Comparison of ENCODE assay signal across 11 cellular contexts in genomic region chr2:196293751-196294486, GRCh38.
DNase-seq lines count a peak whose midpoint lies in the region; ATAC-seq and TF ChIP-seq lines count a peak whose summit lies in the region.
"Had no signal": no experiment of that assay in that cellular context is flagged by ENCODE, and none has a peak within 500 bp of the region (broad histone marks: within the 10 kb centered on the region; RNA-seq: fewer than 3 reads in every experiment).

No MANE protein-coding gene starts in this region.

- no peaks in the 10 kb centered on the region; the same call in 1 of the 2 replicates for H3K27me3 Mint-ChIP-seq in HFFc6 (ENCODE audit: insufficient read depth)
- H3K27me3 Mint-ChIP-seq: central memory CD8-positive, alpha-beta T cell had no signal

- TF ChIP-seq RAD21 in SK-N-SH (IDR thresholded peaks at IDR 0.05; ENCODE audit: low read length), result no peak

- H3K36me3 Mint-ChIP-seq in HFFc6 (ENCODE audit: low read depth), result peaks cover 14% of the 10 kb centered on the region; the same call in 1 of the 2 replicates

- no peak overlapping the region for H3K4me3 ChIP-seq in SK-N-SH (ENCODE audit: low read depth in 2 of 2, low read length in 1 of 2)
- no peak overlapping the region for H3K4me3 ChIP-seq in fibroblast of pulmonary artery (replicated peaks; ENCODE audit: low read depth, low read length)
- no peak overlapping the region for H3K4me3 ChIP-seq in smooth muscle cell

- H3K4me1 Mint-ChIP-seq in HFFc6 (ENCODE audit: low read depth), result peaks cover 34% of the 10 kb centered on the region

- ATAC-seq in stimulated activated naive CD8-positive, alpha-beta T cell treated with anti-CD3 and anti-CD28 coated beads, Interleukin-15, Interleukin-2, amounts not matched to agents 100 U/mL and 50 U/mL, for 24 hours, result no peak
- ATAC-seq: Right ventricle myocardium inferior had no signal

- H3K4me1 ChIP-seq in SK-N-SH (ENCODE audit: control insufficient read depth in 1 of 2, insufficient read depth in 2 of 2, low read depth in 1 of 2, low read length in 1 of 2), result peaks cover 8 to 14% of the 10 kb centered on the region in 2 experiments
- H3K4me1 ChIP-seq in smooth muscle cell (ENCODE audit: low read depth), result peaks cover 16% of the 10 kb centered on the region

- H2AFZ ChIP-seq in SK-N-SH (ENCODE audit: low read depth), result no peak overlapping the region
- H2AFZ ChIP-seq in smooth muscle cell (ENCODE audit: low read depth), result no peak overlapping the region

- H3K27ac ChIP-seq in SK-N-SH (ENCODE audit: low read depth in 2 of 2, low read length in 1 of 2), result peak overlapping the region; percentile 50 to 94; a peak in 3 of 4 replicates
- peak overlapping the region; percentile 80 for H3K27ac ChIP-seq in smooth muscle cell (ENCODE audit: low read depth)

- DNase-seq in HFFc6 (peak; percentile 89), SK-N-SH (no peak), fibroblast of pulmonary artery (ENCODE audit: low read depth) (peak; percentile 88), smooth muscle cell (lab: John Stamatoyannopoulos, UW; ENCODE audit: unreplicated experiment) (no peak), NCI-H526 (lab: John Stamatoyannopoulos, UW) (no peak), GM10266 (ENCODE audit: extremely low spot score) (no peak)
- DNase-seq in stimulated activated naive CD8-positive, alpha-beta T cell treated with anti-CD3 and anti-CD28 coated beads, Interleukin-15, Interleukin-2, amounts not matched to agents 100 U/mL and 50 U/mL, for 24 hours, result no peak
- DNase-seq: NCI-H1417 treated with DMSO at 0.1 percent for 48 hours, occipital lobe had no signal

- H3F3A ChIP-seq in SK-N-SH (replicated peaks; ENCODE audit: insufficient read depth) (peaks cover 17% of the 10 kb centered on the region), smooth muscle cell (ENCODE audit: low read depth) (no peaks in the 10 kb centered on the region)

- H3K9me3 ChIP-seq in SK-N-SH, result no peaks in the 10 kb centered on the region
- H3K9me3 ChIP-seq in smooth muscle cell (replicated peaks; ENCODE audit: low read depth), result no peaks in the 10 kb centered on the region

- H3K79me2 ChIP-seq in SK-N-SH (ENCODE audit: insufficient read depth) (no peaks in the 10 kb centered on the region), smooth muscle cell (ENCODE audit: low read depth) (no peaks in the 10 kb centered on the region)

- no peak for TF ChIP-seq CTCF in HFFc6 (IDR thresholded peaks at IDR 0.05)
- no peak for TF ChIP-seq CTCF in SK-N-SH (IDR thresholded peaks at IDR 0.05)
- TF ChIP-seq CTCF in fibroblast of pulmonary artery (IDR thresholded peaks at IDR 0.05; ENCODE audit: low read length, missing control alignments), result no peak
- TF ChIP-seq CTCF in smooth muscle cell (IDR thresholded peaks at IDR 0.05; ENCODE audit: borderline replicate concordance, insufficient read depth, poor library complexity, severe bottlenecking), result no peak
- TF ChIP-seq CTCF in GM10266 (IDR thresholded peaks at IDR 0.05; ENCODE audit: control insufficient read depth, insufficient read depth, low read depth, missing control alignments), result no peak

- POLR2A ChIA-PET in SK-N-SH (lab: Yijun Ruan, JAX), result no interaction called here

- peak overlapping the region; percentile 61 for H3K4me3 Mint-ChIP-seq in HFFc6
- H3K4me3 Mint-ChIP-seq: central memory CD8-positive, alpha-beta T cell had no signal

- H3K27me3 ChIP-seq in SK-N-SH (ENCODE audit: insufficient read depth), result no peaks in the 10 kb centered on the region
- no peaks in the 10 kb centered on the region for H3K27me3 ChIP-seq in smooth muscle cell (ENCODE audit: low read depth)

- H3K9me3 Mint-ChIP-seq in HFFc6, result no peaks in the 10 kb centered on the region
- H3K9me3 Mint-ChIP-seq: central memory CD8-positive, alpha-beta T cell had no signal

- peak overlapping the region; percentile 56 for H3K4me2 ChIP-seq in SK-N-SH
- H3K4me2 ChIP-seq in smooth muscle cell, result peak overlapping the region; percentile 54

- CTCF ChIA-PET in SK-N-SH (lab: Yijun Ruan, JAX), result interaction anchor here (0.6 to 2.5 kb wide), 3 partner anchors 43 to 225 kb away, joined by 3 to 14 read pairs (median 3); partner anchors contain the start of gene DNAH7

- H3K27ac Mint-ChIP-seq in HFFc6, result peak overlapping the region; percentile 81

- H3K36me3 ChIP-seq in SK-N-SH (replicated peaks in 1 of 2; ENCODE audit: control insufficient read depth in 1 of 2, insufficient read depth in 2 of 2, low read length in 1 of 2), result no peaks in the 10 kb centered on the region
- H3K36me3 ChIP-seq in smooth muscle cell (ENCODE audit: low read depth), result no peaks in the 10 kb centered on the region

- H3K9me2 ChIP-seq in SK-N-SH, result no peaks in the 10 kb centered on the region

- WGBS in SK-N-SH (ENCODE audit: low lambda C conversion rate), result 3% methylated on average over 3 of the region's 3 CpGs
- 10% methylated on average over 3 of the region's 3 CpGs for WGBS in smooth muscle cell (ENCODE audit: low lambda C conversion rate)

- peak overlapping the region; percentile 40; the same call in 1 of the 2 replicates for H3K9ac ChIP-seq in SK-N-SH
- H3K9ac ChIP-seq in smooth muscle cell (ENCODE audit: low read depth), result peak overlapping the region; percentile 30

- no peaks in the 10 kb centered on the region for H4K20me1 ChIP-seq in SK-N-SH (ENCODE audit: insufficient read depth)
- H4K20me1 ChIP-seq in smooth muscle cell (ENCODE audit: low read depth), result no peaks in the 10 kb centered on the region

- peak; percentile 56 to 98 for TF ChIP-seq EP300 in SK-N-SH (IDR thresholded peaks at IDR 0.05; ENCODE audit: borderline replicate concordance in 1 of 2, low read depth in 1 of 2, low read length in 1 of 2)

TF ChIP-seq in SK-N-SH, 30 proteins besides CTCF, POLR2A, EP300 and RAD21 (continues in another document):
- TF ChIP-seq POLR2AphosphoS5 (IDR thresholded peaks at IDR 0.05; ENCODE audit: low read depth, low read length), result peak; percentile 93
- peak; percentile 99 for TF ChIP-seq TCF12 (IDR thresholded peaks at IDR 0.05)
- no peak for TF ChIP-seq FOXJ3 (CRISPR knock-in tag; IDR thresholded peaks at IDR 0.05)
- TF ChIP-seq RCOR1 (IDR thresholded peaks at IDR 0.05; ENCODE audit: low read length), result no peak
- TF ChIP-seq TAF1 (IDR thresholded peaks at IDR 0.05; ENCODE audit: borderline replicate concordance, low read depth, low read length), result no peak
- TF ChIP-seq PBX3 (IDR thresholded peaks at IDR 0.05), result peak; percentile 96
- no peak for TF ChIP-seq YY1 (IDR thresholded peaks at IDR 0.05; ENCODE audit: low read depth)
- peak; percentile 97 for TF ChIP-seq FOSL2 (IDR thresholded peaks at IDR 0.05; ENCODE audit: borderline replicate concordance, low read depth)
- TF ChIP-seq SMC3 (IDR thresholded peaks at IDR 0.05; ENCODE audit: low read depth, low read length), result no peak
- TF ChIP-seq MEF2A (IDR thresholded peaks at IDR 0.05; ENCODE audit: borderline replicate concordance, low read depth), result peak; percentile 79; the same call in 1 of the 2 replicates
- TF ChIP-seq ELF1 (IDR thresholded peaks at IDR 0.05), result no peak; the same call in 1 of the 2 replicates
- peak; percentile 37; the same call in 1 of the 2 replicates for TF ChIP-seq SIN3A (IDR thresholded peaks at IDR 0.05; ENCODE audit: borderline replicate concordance, low read depth, low read length)
- TF ChIP-seq TEAD4 (IDR thresholded peaks at IDR 0.05; ENCODE audit: borderline replicate concordance, insufficient read depth), result peak; percentile 92
- TF ChIP-seq ZBTB33 (IDR thresholded peaks at IDR 0.05; ENCODE audit: borderline replicate concordance, low read depth), result peak; percentile 79
- peak; percentile 71; the same call in 1 of the 2 replicates for TF ChIP-seq FOXM1 (IDR thresholded peaks at IDR 0.05; ENCODE audit: low read depth)
- peak; percentile 99 for TF ChIP-seq JUND (IDR thresholded peaks at IDR 0.05)
- no peak for TF ChIP-seq CHD2 (IDR thresholded peaks at IDR 0.05; ENCODE audit: low read length, partially characterized antibody)
- 0 out of 2 replicates have a peak, but pooled peaks have one; percentile 27 for TF ChIP-seq GABPA (IDR thresholded peaks at IDR 0.05; ENCODE audit: low read depth)

Comparison
In these comparisons a context has a peak if more than half of its experiments do, and no peak if none do; other contexts are left out.
1. DNase-seq: peak in HFFc6 (single experiment) and fibroblast of pulmonary artery (single experiment); none in SK-N-SH (single experiment), smooth muscle cell (single experiment), NCI-H526 (0 of 2), GM10266 (single experiment) and stimulated activated naive CD8-positive, alpha-beta T cell treated with anti-CD3 and anti-CD28 coated beads, Interleukin-15, Interleukin-2, amounts not matched to agents 100 U/mL and 50 U/mL, for 24 hours (single experiment).